In the genomic region with DNA sequence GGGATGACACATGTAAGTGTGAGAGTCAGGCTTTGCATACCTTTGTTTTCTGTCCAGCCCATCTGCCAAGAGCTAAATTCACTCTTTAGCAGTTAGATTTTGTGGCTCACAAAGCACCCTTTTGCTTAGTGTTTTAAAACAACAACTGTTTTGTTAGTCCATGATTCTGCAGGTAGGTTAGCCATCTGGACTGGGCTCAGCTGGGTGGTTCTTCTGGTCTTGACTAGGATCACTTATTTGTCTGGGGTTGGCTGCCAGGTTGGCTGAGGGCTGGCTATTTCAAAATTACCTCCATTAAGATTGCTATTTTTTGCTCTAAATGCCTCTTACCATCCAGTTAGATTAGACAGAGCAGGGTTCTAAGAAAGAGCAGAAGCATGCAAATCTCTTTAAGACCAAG, we compare ENCODE assay signal across 28 cellular contexts.
"Had no signal": no experiment of that assay in that cellular context is flagged by ENCODE, and none has a peak within 500 bp of the region (broad histone marks: within the 10 kb centered on the region; RNA-seq: fewer than 3 reads in every experiment).

No MANE protein-coding gene starts in this region.

- H3K27me3 Mint-ChIP-seq: dendritic cell treated with granulocyte-macrophage colony-stimulating factor and Interleukin-4, amounts not matched to agents 40 ng/mL and 50 ng/mL, for 4 days; effector memory CD8-positive, alpha-beta T cell had no signal

- H3K4me3 Mint-ChIP-seq: dendritic cell treated with granulocyte-macrophage colony-stimulating factor and Interleukin-4, amounts not matched to agents 40 ng/mL and 50 ng/mL, for 4 days; effector memory CD8-positive, alpha-beta T cell had no signal

- H3K27ac Mint-ChIP-seq: dendritic cell treated with granulocyte-macrophage colony-stimulating factor and Interleukin-4, amounts not matched to agents 40 ng/mL and 50 ng/mL, for 4 days; effector memory CD8-positive, alpha-beta T cell had no signal

- FAIRE-seq: colon, endometrium, endothelial cell of umbilical vein, frontal cortex had no signal

- ATAC-seq: effector memory CD8-positive, alpha-beta T cell; esophagus mucosa; foreskin keratinocyte; gastrocnemius medialis; gastroesophageal sphincter; heart left ventricle; heart right ventricle had no signal

- H3K36me3 ChIP-seq: colonic mucosa, esophagus muscularis mucosa, esophagus squamous epithelium, gastrocnemius medialis, gastroesophageal sphincter, heart left ventricle, heart right ventricle had no signal

- H3K27ac ChIP-seq: colonic mucosa, coronary artery, dorsolateral prefrontal cortex, epithelial cell of prostate, esophagus muscularis mucosa, esophagus squamous epithelium, foreskin keratinocyte, gastrocnemius medialis, gastroesophageal sphincter, heart left ventricle, heart right ventricle had no signal

- H3K27me3 ChIP-seq: colonic mucosa, dorsolateral prefrontal cortex, esophagus muscularis mucosa, esophagus squamous epithelium, foreskin keratinocyte, gastrocnemius medialis, gastroesophageal sphincter, heart left ventricle, heart right ventricle had no signal

- H3K9me3 ChIP-seq: colonic mucosa, gastrocnemius medialis had no signal

- DNase-seq: colonic mucosa; cortex of kidney; dermis blood vessel endothelial cell; dorsolateral prefrontal cortex; effector CD4-positive, alpha-beta T cell; effector CD8-positive, alpha-beta T cell; effector memory CD4-positive, alpha-beta T cell; effector memory CD8-positive, alpha-beta T cell; erythroblast; esophagus squamous epithelium; foreskin fibroblast; foreskin keratinocyte; foreskin melanocyte; gastrocnemius medialis; glutamatergic neuron; head of caudate nucleus; heart left ventricle; heart right ventricle had no signal

- H3K4me3 ChIP-seq: colonic mucosa, coronary artery, dorsolateral prefrontal cortex, esophagus muscularis mucosa, esophagus squamous epithelium, gastrocnemius medialis, gastroesophageal sphincter, heart left ventricle, heart right ventricle had no signal

- H3K4me1 ChIP-seq: colonic mucosa, esophagus muscularis mucosa, esophagus squamous epithelium, gastrocnemius medialis, gastroesophageal sphincter, heart left ventricle, heart right ventricle had no signal
